ENCODE assay signal across 32 cellular contexts in genomic region chr2:145649061-145649460, GRCh38.
"Had no signal": no experiment of that assay in that cellular context is flagged by ENCODE, and none has a peak within 500 bp of the region (broad histone marks: within the 10 kb centered on the region; RNA-seq: fewer than 3 reads in every experiment).

No MANE protein-coding gene starts in this region.

- H3K36me3 ChIP-seq: adrenal gland, brain microvascular endothelial cell, breast epithelium had no signal

- FAIRE-seq: astrocyte, TTC549 had no signal

- H3K4me3 ChIP-seq: adrenal gland, body of pancreas, breast epithelium had no signal

- H3K9me3 ChIP-seq: adrenal gland, body of pancreas, breast epithelium had no signal

- H3K27ac ChIP-seq: adrenal gland, body of pancreas, brain microvascular endothelial cell, breast epithelium, VCaP had no signal

- DNase-seq: activated B cell treated with CpG ODN at 0.5 μM for 24 hours; activated CD4-positive, alpha-beta memory T cell treated with anti-CD3 and anti-CD28 coated beads for 36 hours; activated CD4-positive, alpha-beta T cell treated with anti-CD3 and anti-CD28 coated beads for 4 hours; activated CD4-positive, alpha-beta T cell treated with anti-CD3 and anti-CD28 coated beads, Interleukin-2, amount 10 ng/mL, durations not matched to agents 24 days and 14 days; activated CD4-positive, alpha-beta T cell treated with anti-CD3 and anti-CD28 coated beads, Interleukin-2, amount 50 U/mL, for 1 hour; activated CD4-positive, alpha-beta T cell treated with anti-CD3 and anti-CD28 coated beads, Interleukin-2, amount 50 U/mL, for 4 hours; activated CD4-positive, CD25-positive, alpha-beta regulatory T cell treated with anti-CD3 and anti-CD28 coated beads, Interleukin-2, amount 50 U/mL, for 72 hours; activated CD8-positive, alpha-beta memory T cell treated with anti-CD3 and anti-CD28 coated beads, Interleukin-2, amount 50 U/mL, for 4 hours; activated CD8-positive, alpha-beta T cell treated with anti-CD3 and anti-CD28 coated beads for 36 hours; activated gamma-delta T cell; activated naive CD4-positive, alpha-beta T cell treated with anti-CD3 and anti-CD28 coated beads, Interleukin-2, amount 10 ng/mL, durations not matched to agents 7 days and 5 days; activated naive CD4-positive, alpha-beta T cell treated with Interleukin-2 at 50 U/mL for 16 hours; activated naive CD8-positive, alpha-beta T cell treated with anti-CD3 and anti-CD28 coated beads, Interleukin-2, amount 10 ng/mL, durations not matched to agents 7 days and 5 days; activated naive CD8-positive, alpha-beta T cell treated with anti-CD3 and anti-CD28 coated beads, Interleukin-2, amount 50 U/mL, for 24 hours; activated T-cell treated with anti-CD3 and anti-CD28 coated beads for 4 hours; activated T-cell treated with anti-CD3 and anti-CD28 coated beads, Interleukin-2, amount 50 U/mL, for 1 hour; activated T-cell treated with anti-CD3 and anti-CD28 coated beads, Interleukin-2, amount 50 U/mL, for 4 hours; activated T-cell treated with anti-CD3 and anti-CD28 coated beads, Interleukin-2, amount 50 U/mL, for 72 hours; adrenal gland; amniotic stem cell; aorta; body of pancreas; brain microvascular endothelial cell; central memory CD4-positive, alpha-beta T cell; T-helper 1 cell; T-helper 2 cell; T-helper 9 cell had no signal

- H3K27me3 ChIP-seq: adrenal gland, body of pancreas, brain microvascular endothelial cell, breast epithelium had no signal

- ATAC-seq: activated CD8-positive, alpha-beta T cell treated with anti-CD3 and anti-CD28 coated beads for 36 hours; activated naive CD8-positive, alpha-beta T cell treated with anti-CD3 and anti-CD28 coated beads, Interleukin-2, amount 50 U/mL, for 24 hours; activated T-cell treated with anti-CD3 and anti-CD28 coated beads, Interleukin-2, amount 50 U/mL, for 4 hours; activated T-cell treated with anti-CD3 and anti-CD28 coated beads, Interleukin-2, amount 50 U/mL, for 72 hours; activated T-helper 17 cell treated with anti-CD3 and anti-CD28 coated beads, Interleukin-2, amount 50 U/mL, for 72 hours; body of pancreas had no signal

- H3K4me1 ChIP-seq: adrenal gland, body of pancreas, breast epithelium had no signal
